Comparison of ENCODE assay signal across 8 cellular contexts in genomic region chr3:158801696-158802398, GRCh38. TPM values are rescaled to one million over a fixed set of nuclear protein-coding genes. Genes with fewer than 3 reads are reported as not detected.
DNase-seq lines count a peak whose midpoint lies in the region; ATAC-seq and TF ChIP-seq lines count a peak whose summit lies in the region.

Gene MFSD1 (plus strand): TSS chr3:158802054. CDS start chr3:158802153, 99 bp downstream.

- peak within 1 kb of the TSS; percentile 71 for H3K27ac ChIP-seq in PC-3 (ENCODE audit: low read length)
- peak within 1 kb of the TSS; percentile 89 for H3K27ac ChIP-seq in epithelial cell of prostate

- H3K9me3 ChIP-seq in PC-3 (ENCODE audit: low read length) (no peaks in the 10 kb centered on the region), mucosa of descending colon (no peaks in the 10 kb centered on the region)

- no peaks in the 10 kb centered on the region for H3K27me3 ChIP-seq in PC-3 (ENCODE audit: low read length)

- H3F3A ChIP-seq in PC-3 (ENCODE audit: low read length, unreplicated experiment) = no peaks in the 10 kb centered on the region

- no peaks in the 10 kb centered on the region for H4K20me1 ChIP-seq in PC-3 (ENCODE audit: low read length)

- H3K79me2 ChIP-seq in PC-3 (ENCODE audit: low read length) = peaks cover 37% of the 10 kb centered on the region

- POLR2A ChIA-PET in PC-3 (lab: Charles Lee; ENCODE audit: unreplicated experiment) = interaction anchor here (0.6 kb wide), 2 partner anchors 34 to 1314 kb away, joined by 3 to 8 read pairs; no protein-coding TSS in a partner anchor

- no peaks in the 10 kb centered on the region for H3K9me2 ChIP-seq in PC-3 (replicated peaks; ENCODE audit: low read length)

- no TSS peak for BruUV-seq in PC-3 (replicated peaks; lab: Mats Ljungman, UMichigan)

- DNase-seq in DMS153 (lab: John Stamatoyannopoulos, UW) = peak; percentile 68
- peak; percentile 72 for DNase-seq in Jurkat, Clone E6-1 (ENCODE audit: low read depth, low spot score)
- peak; percentile 86 for DNase-seq in PC-3
- peak; percentile 88 for DNase-seq in activated T-cell treated with anti-CD3 and anti-CD28 coated beads for 48 hours (ENCODE audit: low read depth)
- peak; percentile 62 for DNase-seq in epithelial cell of prostate (ENCODE audit: low read depth, low spot score)
- DNase-seq in mucosa of descending colon = peak; percentile 96 to 99 (median 98)
- DNase-seq in stimulated activated CD8-positive, alpha-beta memory T cell treated with anti-CD3 and anti-CD28 coated beads, Interleukin-4, amount 100 ng/mL, for 24 hours (ENCODE audit: low read depth) = peak; percentile 89

- peak within 1 kb of the TSS; percentile 80 for H2AFZ ChIP-seq in PC-3 (ENCODE audit: low read length)

- intact Hi-C loops in PC-3 (cut with micrococcal nuclease) (no loop called here), mucosa of descending colon (cut with DNase I, micrococcal nuclease) (no loop called here)

- ATAC-seq in GM21619 (IDR thresholded peaks at IDR 0.05; ENCODE audit: unreplicated experiment) (peak; percentile 98), PC-3 (peak; percentile 73), mucosa of descending colon (peak; percentile 99)

- TF ChIP-seq CTCF in PC-3 (conservative IDR thresholded peaks at IDR 0.05; ENCODE audit: low read depth, low read length) (no peak), mucosa of descending colon (IDR thresholded peaks at IDR 0.05) (no peak)

- H3K4me1 ChIP-seq in PC-3 (ENCODE audit: insufficient read depth, low read length) (peaks cover 33% of the 10 kb centered on the region), mucosa of descending colon (ENCODE audit: low read depth) (peaks cover 11% of the 10 kb centered on the region)

- H3K36me3 ChIP-seq in PC-3 (ENCODE audit: low read depth, low read length) = no peaks in the 10 kb centered on the region
- H3K36me3 ChIP-seq in mucosa of descending colon (ENCODE audit: low read depth) = no peaks in the 10 kb centered on the region

- H3K9ac ChIP-seq in PC-3 (ENCODE audit: low read length) = peak within 1 kb of the TSS; percentile 91

- H3K4me2 ChIP-seq in PC-3 (ENCODE audit: low read length) = peak within 1 kb of the TSS; percentile 98

- CTCF ChIA-PET in PC-3 (lab: Charles Lee) = interaction anchor here (1.4 kb wide), 1 partner anchor 79 kb away, joined by 11 read pairs; no protein-coding TSS in a partner anchor

- H3K4me3 ChIP-seq in Jurkat, Clone E6-1 (ENCODE audit: low read length) = peak within 1 kb of the TSS; percentile 88
- H3K4me3 ChIP-seq in PC-3 (ENCODE audit: low read length) = peak within 1 kb of the TSS; percentile 94
- peak within 1 kb of the TSS; percentile 39 for H3K4me3 ChIP-seq in mucosa of descending colon

RNA-seq across cellular contexts. Expression of gene MFSD1, which starts in this region (rescaled TPM):
- 18.5 TPM for polyA plus RNA-seq in Jurkat, Clone E6-1 (2012; ENCODE audit: insufficient read depth, insufficient read length)
- total RNA-seq in PC-3 (2014; rRNA removed) (45.2 and 45.3 TPM in 2 replicates), mucosa of descending colon (10 to 100 TPM; 55.3 to 77.8 (median 59.4) TPM)

Comparison
In these comparisons a context has a peak if more than half of its experiments do, and no peak if none do; other contexts are left out.
1. Peak in every context shown above with its lines: DNase-seq, ATAC-seq, H3K4me3 ChIP-seq and H3K27ac ChIP-seq.
2. H3K4me3 ChIP-seq: peak in every context shown above with its lines; median percentile 94 in PC-3; 88 in Jurkat, Clone E6-1; 39 in mucosa of descending colon.